Comparison of ENCODE assay signal across 8 cellular contexts in genomic region chr12:100267603-100268281, GRCh38. TPM values are rescaled to one million over a fixed set of nuclear protein-coding genes. Genes with fewer than 3 reads are reported as not detected.
DNase-seq lines count a peak whose midpoint lies in the region; ATAC-seq and TF ChIP-seq lines count a peak whose summit lies in the region.

No MANE protein-coding gene starts in this region.

- H3K36me3 Mint-ChIP-seq in T-helper 1 cell treated with Interleukin-12 subunit alpha and Interleukin-12 subunit beta and Interleukin-4 antibody, amounts not matched to agents 30 μg/mL and 1 μg/mL, for 36 hours (ENCODE audit: low read depth), result peaks cover 5% of the 10 kb centered on the region
- peaks cover 3% of the 10 kb centered on the region for H3K36me3 Mint-ChIP-seq in endothelial cell (ENCODE audit: low read depth, unreplicated experiment)
- no peaks in the 10 kb centered on the region for H3K36me3 Mint-ChIP-seq in naive thymus-derived CD8-positive, alpha-beta T cell

- H3K4me3 ChIP-seq in AG10803 (ENCODE audit: low read length) (peak overlapping the region; percentile 90), urinary bladder (ENCODE audit: low read depth, low read length) (peak overlapping the region; percentile 94)

- H3K36me3 ChIP-seq in urinary bladder (ENCODE audit: insufficient read depth), result no peaks in the 10 kb centered on the region

- TF ChIP-seq CTCF in AG10803 (conservative IDR thresholded peaks at IDR 0.05; ENCODE audit: low read length) (no peak), endothelial cell (IDR thresholded peaks at IDR 0.05; ENCODE audit: unreplicated experiment) (no peak)

- H3K27ac ChIP-seq in urinary bladder (ENCODE audit: low read depth), result peak overlapping the region; percentile 94

- ATAC-seq in GM18907 (IDR thresholded peaks at IDR 0.05; ENCODE audit: unreplicated experiment) (peak; percentile 26), HG03139 (IDR thresholded peaks at IDR 0.05; ENCODE audit: unreplicated experiment) (peak; percentile 10)
- peak; percentile 4 to 15 for ATAC-seq in naive thymus-derived CD8-positive, alpha-beta T cell

- H3K4me1 ChIP-seq in urinary bladder (ENCODE audit: insufficient read depth), result no peaks in the 10 kb centered on the region

- H3K27me3 Mint-ChIP-seq in T-helper 1 cell treated with Interleukin-12 subunit alpha and Interleukin-12 subunit beta and Interleukin-4 antibody, amounts not matched to agents 30 μg/mL and 1 μg/mL, for 36 hours (ENCODE audit: low read depth), result no peaks in the 10 kb centered on the region
- H3K27me3 Mint-ChIP-seq in endothelial cell (ENCODE audit: unreplicated experiment), result peaks cover 7% of the 10 kb centered on the region
- H3K27me3 Mint-ChIP-seq in naive thymus-derived CD8-positive, alpha-beta T cell, result no peaks in the 10 kb centered on the region

- H3K4me3 Mint-ChIP-seq in T-helper 1 cell treated with Interleukin-12 subunit alpha and Interleukin-12 subunit beta and Interleukin-4 antibody, amounts not matched to agents 30 μg/mL and 1 μg/mL, for 36 hours, result peak overlapping the region; percentile 99
- H3K4me3 Mint-ChIP-seq in endothelial cell (ENCODE audit: unreplicated experiment), result peak overlapping the region; percentile 88
- H3K4me3 Mint-ChIP-seq in naive thymus-derived CD8-positive, alpha-beta T cell, result peak overlapping the region; percentile 87 to 100 (median 98)

- WGBS in urinary bladder, result under 1% methylated on average over 33 of the region's 33 CpGs

- DNase-seq in AG10803 (ENCODE audit: low read depth), result peak; percentile 38
- DNase-seq in endothelial cell (ENCODE audit: low spot score), result no peak
- peak in 9 of 10 donors; percentile 1 to 63 (median 21) for DNase-seq in naive thymus-derived CD8-positive, alpha-beta T cell
- no peak for DNase-seq in GF-D8 (lab: John Stamatoyannopoulos, UW)

- peaks cover 17% of the 10 kb centered on the region for H3K4me1 Mint-ChIP-seq in T-helper 1 cell treated with Interleukin-12 subunit alpha and Interleukin-12 subunit beta and Interleukin-4 antibody, amounts not matched to agents 30 μg/mL and 1 μg/mL, for 36 hours (ENCODE audit: low read depth)
- H3K4me1 Mint-ChIP-seq in endothelial cell (ENCODE audit: unreplicated experiment), result peaks cover 14% of the 10 kb centered on the region
- peaks cover 20 to 54% (median 43%) of the 10 kb centered on the region in 4 donors for H3K4me1 Mint-ChIP-seq in naive thymus-derived CD8-positive, alpha-beta T cell

- H3K27ac Mint-ChIP-seq in T-helper 1 cell treated with Interleukin-12 subunit alpha and Interleukin-12 subunit beta and Interleukin-4 antibody, amounts not matched to agents 30 μg/mL and 1 μg/mL, for 36 hours, result peak overlapping the region; percentile 83
- peak overlapping the region; percentile 63 for H3K27ac Mint-ChIP-seq in endothelial cell (ENCODE audit: unreplicated experiment)
- peak overlapping the region; percentile 68 to 99 (median 91) for H3K27ac Mint-ChIP-seq in naive thymus-derived CD8-positive, alpha-beta T cell

- POLR2A ChIA-PET in naive thymus-derived CD8-positive, alpha-beta T cell (lab: Charles Lee), result interaction anchor here (0.7 to 4.9 kb wide), 2 partner anchors 9 to 67 kb away, joined by 3 to 50 read pairs; partner anchors contain the start of gene ACTR6

- H3K9me3 Mint-ChIP-seq in T-helper 1 cell treated with Interleukin-12 subunit alpha and Interleukin-12 subunit beta and Interleukin-4 antibody, amounts not matched to agents 30 μg/mL and 1 μg/mL, for 36 hours, result no peaks in the 10 kb centered on the region
- H3K9me3 Mint-ChIP-seq in endothelial cell (ENCODE audit: unreplicated experiment), result no peaks in the 10 kb centered on the region
- no peaks in the 10 kb centered on the region for H3K9me3 Mint-ChIP-seq in naive thymus-derived CD8-positive, alpha-beta T cell

RNA-seq across cellular contexts. Expression of gene SCYL2, which starts 0.8 kb away (rescaled TPM):
- total RNA-seq in endothelial cell (ENCODE audit: unreplicated experiment) (56.9 TPM), urinary bladder (88.5 TPM)
- total RNA-seq in naive thymus-derived CD8-positive, alpha-beta T cell, result 10 to 100 TPM; 46.5 to 52.3 TPM
- 10 to 100 TPM; 15.9 to 18.6 (median 17.9) TPM for polyA plus RNA-seq in naive thymus-derived CD8-positive, alpha-beta T cell
- 22.2 TPM for polyA plus RNA-seq in urinary bladder

RNA-seq across cellular contexts. Expression of gene DEPDC4, which starts 0.9 kb away (rescaled TPM):
- total RNA-seq in endothelial cell (ENCODE audit: unreplicated experiment), result 0.82 TPM
- total RNA-seq in naive thymus-derived CD8-positive, alpha-beta T cell, result under 1 TPM; 0.38 to 0.81 TPM
- polyA plus RNA-seq in naive thymus-derived CD8-positive, alpha-beta T cell, result 1 to 10 TPM; 1.0 to 1.6 (median 1.0) TPM
- total RNA-seq in urinary bladder, result 3.4 TPM
- polyA plus RNA-seq in urinary bladder, result 0.92 TPM

Comparison
In these comparisons a context has a peak if more than half of its experiments do, and no peak if none do; other contexts are left out.
1. DNase-seq: peak in AG10803 (single experiment) and naive thymus-derived CD8-positive, alpha-beta T cell (9 of 10); none in endothelial cell (single experiment) and GF-D8 (single experiment).
2. Peak in every context shown above with its lines, with median percentiles within 50 percentile points of each other: ATAC-seq, H3K27ac Mint-ChIP-seq and H3K4me3 Mint-ChIP-seq.